In the genomic region with DNA sequence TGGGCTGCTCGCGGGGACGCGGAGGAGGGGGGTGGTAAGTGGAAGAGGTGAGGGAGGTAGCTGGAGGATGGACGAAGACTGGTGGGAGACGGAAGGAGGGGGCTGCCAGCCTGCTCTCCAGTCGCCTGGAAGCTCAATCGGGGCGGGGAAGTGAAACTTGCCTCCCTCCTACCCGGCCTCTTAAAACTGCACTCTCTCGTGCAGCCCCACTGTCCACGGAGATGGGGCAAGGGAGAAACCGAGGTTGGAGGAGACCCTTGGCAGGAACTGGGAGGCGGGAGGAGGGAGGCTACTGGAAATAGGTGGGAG, we compare ENCODE assay signal across 8 cellular contexts. TPM values are rescaled to one million over a fixed set of nuclear protein-coding genes. Genes with fewer than 3 reads are reported as not detected.
DNase-seq lines count a peak whose midpoint lies in the region; ATAC-seq and TF ChIP-seq lines count a peak whose summit lies in the region.

No MANE protein-coding gene starts in this region.

- TF ChIP-seq EP300 in gastroesophageal sphincter (IDR thresholded peaks at IDR 0.05): no peak

- intact Hi-C loops in Panc1 (cut with micrococcal nuclease; ENCODE audit: unreplicated experiment): loop anchor here (2.0 to 10.0 kb wide), 6 partner anchors 213 to 419 kb away; no protein-coding TSS in a partner anchor

- H3K36me3 ChIP-seq in Panc1 (ENCODE audit: control insufficient read depth, insufficient read depth, low read length): peaks cover 18% of the 10 kb centered on the region
- no peaks in the 10 kb centered on the region for H3K36me3 ChIP-seq in gastroesophageal sphincter

- peak overlapping the region; percentile 97 for H3K27ac ChIP-seq in Panc1 (ENCODE audit: low read length)
- H3K27ac ChIP-seq in gastroesophageal sphincter: peak overlapping the region in 2 of 4 donors; percentile 27 to 60

- POLR2A ChIA-PET in Panc1 (lab: Charles Lee): interaction anchor here (0.6 to 1.1 kb wide), 13 partner anchors 9 to 1473 kb away, joined by 3 to 13 read pairs (median 5); no protein-coding TSS in a partner anchor

- peak; percentile 22 for ATAC-seq in GM18907 (IDR thresholded peaks at IDR 0.05; ENCODE audit: unreplicated experiment)
- ATAC-seq in Panc1: peak; percentile 6
- no peak for ATAC-seq in gastroesophageal sphincter
- ATAC-seq in GM21423 (IDR thresholded peaks at IDR 0.05; ENCODE audit: unreplicated experiment): no peak

- no TSS peak for BruUV-seq in Panc1 (replicated peaks; lab: Mats Ljungman, UMichigan)

- H3K9me3 ChIP-seq in Panc1 (ENCODE audit: control insufficient read depth, insufficient read depth, low read depth, low read length): no peaks in the 10 kb centered on the region
- H3K9me3 ChIP-seq in gastroesophageal sphincter: no peaks in the 10 kb centered on the region

- H3K4me1 ChIP-seq in Panc1 (ENCODE audit: control insufficient read depth, insufficient read depth, low read length): peaks cover 41% of the 10 kb centered on the region
- H3K4me1 ChIP-seq in gastroesophageal sphincter: peaks cover 0 to 65% (median 26%) of the 10 kb centered on the region in 3 donors

- no peaks in the 10 kb centered on the region for H3K27me3 ChIP-seq in Panc1 (ENCODE audit: control insufficient read depth, insufficient read depth, low read length)
- H3K27me3 ChIP-seq in gastroesophageal sphincter: peaks cover 89% of the 10 kb centered on the region

- DNase-seq in Panc1 (ENCODE audit: low read depth, low spot score) (no peak), skeletal muscle cell (ENCODE audit: low read depth) (no peak), cerebellar cortex (ENCODE audit: low spot score) (no peak), Kasumi-1 (lab: John Stamatoyannopoulos, UW) (no peak)
- no peak for DNase-seq in activated CD8-positive, alpha-beta memory T cell treated with anti-CD3 and anti-CD28 coated beads, Interleukin-2, amount 50 U/mL, for 4 hours

- TF ChIP-seq POLR2A in gastroesophageal sphincter (IDR thresholded peaks at IDR 0.05): no peak

- WGBS in gastroesophageal sphincter (ENCODE audit: low coverage in 1 of 2), 2 donors: 3% methylated on average over 10 to 12 of the region's 14 CpGs

- CTCF ChIA-PET in Panc1 (lab: Charles Lee): interaction anchor here (0.6 to 1.4 kb wide), 2 partner anchors 121 to 435 kb away, joined by 3 to 6 read pairs; no protein-coding TSS in a partner anchor

- H3K4me3 ChIP-seq in Panc1 (ENCODE audit: low read depth in 2 of 2, low read length in 2 of 2) (peak overlapping the region; percentile 76 to 89), gastroesophageal sphincter (peak overlapping the region; percentile 10 to 53), skeletal muscle cell (ENCODE audit: low read depth, low read length) (peak overlapping the region; percentile 73)

- TF ChIP-seq CTCF in Panc1 (IDR thresholded peaks at IDR 0.05) (no peak; the same call in 1 of the 2 replicates), gastroesophageal sphincter (IDR thresholded peaks at IDR 0.05) (no peak)

- in situ Hi-C loops in Panc1 (cut with HindIII; ENCODE audit: low pct_unique_long_range_greater_than_20kb, low sequenced_read_pairs): no loop called here

RNA-seq across cellular contexts. Expression of a gene that starts 1.1 kb away (rescaled TPM):
- 79.5 TPM for total RNA-seq in Panc1 (2021; ENCODE audit: unreplicated experiment)
- polyA plus RNA-seq in Panc1 (2012; ENCODE audit: insufficient read length): 63.0 TPM
- 1 to 10 TPM; 1.1 to 5.4 (median 2.5) TPM for total RNA-seq in gastroesophageal sphincter

Comparison
In these comparisons a context has a peak if more than half of its experiments do, and no peak if none do; other contexts are left out.
1. ATAC-seq: peak in GM18907 (single experiment) and Panc1 (single experiment); none in gastroesophageal sphincter (single experiment) and GM21423 (single experiment).
2. H3K4me3 ChIP-seq: peak in every context shown above with its lines; median percentile 82 in Panc1; 73 in skeletal muscle cell; 32 in gastroesophageal sphincter.
3. RNA of a gene that starts 1.1 kb away (total RNA-seq): 79.5 TPM in Panc1 (single experiment); 1.1 to 5.4 TPM in gastroesophageal sphincter; every median in the first group is over 10 times any median in the second.